Comparison of ENCODE assay signal across 1 cellular context in the genomic region with DNA sequence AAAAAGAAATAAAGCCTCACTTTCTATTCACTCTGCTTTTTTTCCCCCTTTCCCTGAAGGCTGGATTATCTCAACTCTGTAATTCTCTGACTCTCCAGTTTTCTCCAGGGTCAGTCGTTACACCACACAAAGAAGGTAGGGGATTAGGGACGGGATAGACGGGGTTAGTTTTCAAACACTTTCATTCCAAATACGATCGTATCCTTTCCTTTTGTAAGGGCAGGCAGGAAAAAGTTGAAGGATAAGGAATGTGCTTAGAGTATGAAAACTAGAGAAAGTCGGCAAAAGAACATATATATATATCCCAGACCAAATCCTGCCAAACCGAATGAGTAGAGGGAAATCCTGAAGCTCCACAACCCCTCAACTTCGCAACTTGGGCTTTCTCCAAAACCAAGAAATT.
TF ChIP-seq lines count a peak whose summit lies in the region.

No MANE protein-coding gene starts in this region.

TF ChIP-seq in liver, 16 proteins besides CTCF, POLR2A, EP300 and RAD21 (continued from another document):
- TF ChIP-seq GABPA (IDR thresholded peaks at IDR 0.05 in 1 of 2, conservative IDR thresholded peaks at IDR 0.05 in 1 of 2) (no peak), RXRA (IDR thresholded peaks at IDR 0.05) (no peak), NR2F2 (IDR thresholded peaks at IDR 0.05) (no peak), HNF4A (conservative IDR thresholded peaks at IDR 0.05) (no peak), EGR1 (IDR thresholded peaks at IDR 0.05; ENCODE audit: low read depth in 2 of 2) (no peak), TAF1 (conservative IDR thresholded peaks at IDR 0.05) (no peak), JUND (IDR thresholded peaks at IDR 0.05) (no peak)
- TF ChIP-seq, protein P1, sequence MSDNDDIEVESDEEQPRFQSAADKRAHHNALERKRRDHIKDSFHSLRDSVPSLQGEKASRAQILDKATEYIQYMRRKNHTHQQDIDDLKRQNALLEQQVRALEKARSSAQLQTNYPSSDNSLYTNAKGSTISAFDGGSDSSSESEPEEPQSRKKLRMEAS (IDR thresholded peaks at IDR 0.05), result no peak
- TF ChIP-seq, protein P2, sequence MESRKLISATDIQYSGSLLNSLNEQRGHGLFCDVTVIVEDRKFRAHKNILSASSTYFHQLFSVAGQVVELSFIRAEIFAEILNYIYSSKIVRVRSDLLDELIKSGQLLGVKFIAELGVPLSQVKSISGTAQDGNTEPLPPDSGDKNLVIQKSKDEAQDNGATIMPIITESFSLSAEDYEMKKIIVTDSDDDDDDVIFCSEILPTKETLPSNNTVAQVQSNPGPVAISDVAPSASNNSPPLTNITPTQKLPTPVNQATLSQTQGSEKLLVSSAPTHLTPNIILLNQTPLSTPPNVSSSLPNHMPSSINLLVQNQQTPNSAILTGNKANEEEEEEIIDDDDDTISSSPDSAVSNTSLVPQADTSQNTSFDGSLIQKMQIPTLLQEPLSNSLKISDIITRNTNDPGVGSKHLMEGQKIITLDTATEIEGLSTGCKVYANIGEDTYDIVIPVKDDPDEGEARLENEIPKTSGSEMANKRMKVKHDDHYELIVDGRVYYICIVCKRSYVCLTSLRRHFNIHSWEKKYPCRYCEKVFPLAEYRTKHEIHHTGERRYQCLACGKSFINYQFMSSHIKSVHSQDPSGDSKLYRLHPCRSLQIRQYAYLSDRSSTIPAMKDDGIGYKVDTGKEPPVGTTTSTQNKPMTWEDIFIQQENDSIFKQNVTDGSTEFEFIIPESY (IDR thresholded peaks at IDR 0.05), result no peak
